2 cellular contexts compared by ENCODE assay signal in genomic region chr18:43276471-43276870, GRCh38.
TF ChIP-seq lines count a peak whose summit lies in the region.

No MANE protein-coding gene starts in this region.

TF ChIP-seq in WTC11, 78 proteins besides CTCF, POLR2A, EP300 and RAD21 (continued from another document):
- TF ChIP-seq ZNF396 (CRISPR knock-in tag; IDR thresholded peaks at IDR 0.05; ENCODE audit: borderline replicate concordance) (no peak), FOXP4 (CRISPR knock-in tag; IDR thresholded peaks at IDR 0.05) (no peak), MAX (CRISPR knock-in tag; IDR thresholded peaks at IDR 0.05) (no peak), ESRRA (CRISPR knock-in tag; IDR thresholded peaks at IDR 0.05; ENCODE audit: borderline replicate concordance) (no peak), PRDM15 (CRISPR knock-in tag; IDR thresholded peaks at IDR 0.05) (no peak), NR1H2 (CRISPR knock-in tag; IDR thresholded peaks at IDR 0.05) (no peak), TEAD1 (CRISPR knock-in tag; IDR thresholded peaks at IDR 0.05) (no peak), NR3C1 (CRISPR knock-in tag; conservative IDR thresholded peaks at IDR 0.05; ENCODE audit: low read depth) (no peak)

TF ChIP-seq in neural cell, 6 proteins besides CTCF, POLR2A, EP300 and RAD21:
- TF ChIP-seq REST (IDR thresholded peaks at IDR 0.05; ENCODE audit: borderline replicate concordance) (no peak), MXI1 (conservative IDR thresholded peaks at IDR 0.05; ENCODE audit: poor library complexity, severe bottlenecking) (no peak), SMC3 (conservative IDR thresholded peaks at IDR 0.05; ENCODE audit: poor library complexity) (no peak), POLR2AphosphoS5 (IDR thresholded peaks at IDR 0.05) (no peak), EZH2 (IDR thresholded peaks at IDR 0.05; ENCODE audit: borderline replicate concordance, insufficient read depth, low read length, poor library complexity, severe bottlenecking) (no peak), TAF1 (IDR thresholded peaks at IDR 0.05; ENCODE audit: low read depth) (no peak)
